Comparison of ENCODE assay signal across 23 cellular contexts in the genomic region with DNA sequence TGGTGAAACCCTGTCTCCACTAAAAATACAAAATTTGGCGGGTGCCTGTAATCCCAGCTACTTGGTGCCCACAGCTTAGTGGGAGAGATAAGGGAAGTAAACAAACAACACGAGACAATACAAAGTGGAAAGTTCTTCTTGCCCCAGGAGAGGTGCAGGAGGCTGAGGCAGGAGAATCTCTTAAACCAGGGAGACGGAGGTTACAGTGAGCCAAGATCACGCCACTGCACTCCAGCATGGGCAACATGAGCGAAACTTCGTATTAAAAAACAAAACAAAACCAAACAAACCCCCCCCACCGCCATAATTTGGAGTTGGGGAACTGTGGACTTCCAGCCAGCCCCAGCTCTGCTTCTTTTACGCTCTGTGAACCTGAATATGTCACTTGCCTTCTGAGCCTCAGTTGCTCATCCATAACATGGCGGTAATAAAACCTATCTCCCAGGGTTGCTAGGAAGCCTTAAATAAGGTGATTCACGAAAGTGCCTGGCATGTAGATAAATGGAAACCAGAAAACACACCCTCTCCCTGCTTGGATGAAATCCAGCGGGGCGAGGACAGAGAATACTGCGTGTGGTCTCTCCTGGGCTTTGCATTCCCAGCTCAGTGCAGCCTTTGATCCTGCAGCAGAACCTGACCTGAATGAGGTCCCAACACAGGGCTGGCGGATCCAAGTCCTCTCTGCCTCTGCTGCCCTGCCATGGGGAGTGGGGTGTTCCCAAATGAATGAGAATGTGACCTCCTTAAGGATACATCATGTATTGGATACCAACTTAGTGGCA. TPM values are rescaled to one million over a fixed set of nuclear protein-coding genes. Genes with fewer than 3 reads are reported as not detected.
DNase-seq lines count a peak whose midpoint lies in the region; ATAC-seq and TF ChIP-seq lines count a peak whose summit lies in the region.
"Had no signal": no experiment of that assay in that cellular context is flagged by ENCODE, and none has a peak within 500 bp of the region (broad histone marks: within the 10 kb centered on the region; RNA-seq: fewer than 3 reads in every experiment).

No MANE protein-coding gene starts in this region.

- no peak overlapping the region for H3K14ac ChIP-seq in neuronal stem cell (ENCODE audit: low read length)

- no peak overlapping the region for H4K8ac ChIP-seq in neuronal stem cell (ENCODE audit: low read depth, low read length)

- H4K91ac ChIP-seq in neuronal stem cell (ENCODE audit: low read depth, low read length, poor library complexity): no peak overlapping the region

- H3K4me3 ChIP-seq in Peyer's patch: no peak overlapping the region
- H3K4me3 ChIP-seq in endodermal cell (ENCODE audit: low read length): no peak overlapping the region
- no peak overlapping the region for H3K4me3 ChIP-seq in neuronal stem cell (ENCODE audit: low read length in 2 of 2)
- H3K4me3 ChIP-seq: sigmoid colon, suprapubic skin had no signal

- TF ChIP-seq POLR2A in Peyer's patch (IDR thresholded peaks at IDR 0.05): no peak

- H3K79me1 ChIP-seq in neuronal stem cell (ENCODE audit: low read depth, low read length): peaks cover 4% of the 10 kb centered on the region

- H3K27me3 ChIP-seq in Peyer's patch: no peaks in the 10 kb centered on the region
- H3K27me3 ChIP-seq in endodermal cell (ENCODE audit: control insufficient read depth, insufficient read depth, low read length, poor library complexity, severe bottlenecking): no peaks in the 10 kb centered on the region
- peaks cover 0 to 16% (median 2%) of the 10 kb centered on the region in 3 experiments for H3K27me3 ChIP-seq in neuronal stem cell (ENCODE audit: control insufficient read depth in 3 of 3, insufficient read depth in 3 of 3, low read depth in 1 of 3, low read length in 3 of 3)

- no peaks in the 10 kb centered on the region for H3K9me3 ChIP-seq in Peyer's patch
- H3K9me3 ChIP-seq in endodermal cell (ENCODE audit: control insufficient read depth, low read length): no peaks in the 10 kb centered on the region
- no peaks in the 10 kb centered on the region for H3K9me3 ChIP-seq in neuronal stem cell (replicated peaks in 1 of 2; ENCODE audit: control insufficient read depth in 2 of 2, insufficient read depth in 1 of 2, low read depth in 1 of 2, low read length in 2 of 2)
- H3K9me3 ChIP-seq: neutrophil, sigmoid colon, suprapubic skin had no signal

- no peak for ATAC-seq in HG02973 (IDR thresholded peaks at IDR 0.05; ENCODE audit: unreplicated experiment)
- no peak for ATAC-seq in HG03097 (IDR thresholded peaks at IDR 0.05; ENCODE audit: low FRiP score, unreplicated experiment)

- H3K36me3 ChIP-seq in Peyer's patch (no peaks in the 10 kb centered on the region), endodermal cell (ENCODE audit: control insufficient read depth, insufficient read depth, low read length) (no peaks in the 10 kb centered on the region), neuronal stem cell (replicated peaks in 1 of 2; ENCODE audit: control insufficient read depth in 2 of 2, insufficient read depth in 2 of 2, low read length in 2 of 2) (no peaks in the 10 kb centered on the region)
- H3K36me3 ChIP-seq: brain microvascular endothelial cell, neutrophil, sigmoid colon, suprapubic skin had no signal

- H2AK5ac ChIP-seq in neuronal stem cell (ENCODE audit: low read depth, low read length): no peak overlapping the region

- peak overlapping the region; percentile 26 for H3K27ac Mint-ChIP-seq in endodermal cell
- H3K27ac Mint-ChIP-seq: activated CD4-positive, alpha-beta T cell treated with anti-CD3 and anti-CD28 coated beads, Interleukin-2, amount 10 ng/mL, durations not matched to agents 24 days and 14 days; activated naive CD4-positive, alpha-beta T cell treated with anti-CD3 and anti-CD28 coated beads for 36 hours; dendritic cell treated with granulocyte-macrophage colony-stimulating factor and Interleukin-4, amounts not matched to agents 40 ng/mL and 50 ng/mL, for 4 days; immature natural killer cell; mesothelial cell of epicardium; T-helper 2 cell treated with Interferon-gamma antibody and Interleukin-4, amounts not matched to agents 5 μg/mL and 100 μg/mL, for 36 hours had no signal

- H3K9me3 Mint-ChIP-seq in endodermal cell: no peaks in the 10 kb centered on the region
- H3K9me3 Mint-ChIP-seq: activated CD4-positive, alpha-beta T cell treated with anti-CD3 and anti-CD28 coated beads, Interleukin-2, amount 10 ng/mL, durations not matched to agents 24 days and 14 days; activated naive CD4-positive, alpha-beta T cell treated with anti-CD3 and anti-CD28 coated beads for 36 hours; dendritic cell treated with granulocyte-macrophage colony-stimulating factor and Interleukin-4, amounts not matched to agents 40 ng/mL and 50 ng/mL, for 4 days; immature natural killer cell; mesothelial cell of epicardium; T-helper 2 cell treated with Interferon-gamma antibody and Interleukin-4, amounts not matched to agents 5 μg/mL and 100 μg/mL, for 36 hours had no signal

- H3K4me1 Mint-ChIP-seq in endodermal cell: peaks cover 16% of the 10 kb centered on the region
- H3K4me1 Mint-ChIP-seq: activated CD4-positive, alpha-beta T cell treated with anti-CD3 and anti-CD28 coated beads, Interleukin-2, amount 10 ng/mL, durations not matched to agents 24 days and 14 days; immature natural killer cell had no signal

- peak overlapping the region in 3 of 4 donors; percentile 53 to 87 (median 83) for H3K27ac ChIP-seq in Peyer's patch
- H3K27ac ChIP-seq in endodermal cell (ENCODE audit: low read depth, low read length): no peak overlapping the region
- no peak overlapping the region for H3K27ac ChIP-seq in neuronal stem cell (replicated peaks; ENCODE audit: low read length)
- H3K27ac ChIP-seq: brain microvascular endothelial cell, neutrophil, suprapubic skin had no signal

- H2BK12ac ChIP-seq in neuronal stem cell (ENCODE audit: low read length): no peak overlapping the region

- H3K4ac ChIP-seq in neuronal stem cell (ENCODE audit: low read length): no peak overlapping the region

- H3K27me3 Mint-ChIP-seq in endodermal cell (ENCODE audit: insufficient read depth): peaks cover 2% of the 10 kb centered on the region

- 83 to 86% methylated on average over 9 to 14 of the region's 14 CpGs for WGBS in endodermal cell (ENCODE audit: insufficient coverage in 1 of 2, insufficient read length in 1 of 2), 2 experiments
- WGBS in neuronal stem cell (ENCODE audit: extremely low coverage in 2 of 2, insufficient read length in 2 of 2, insufficient replicate concordance in 1 of 2), 2 donors: no CpG with 5 or more reads among the region's 14 CpGs

- no peak overlapping the region for H2BK5ac ChIP-seq in neuronal stem cell (ENCODE audit: low read length)

- no peak overlapping the region for H3K23ac ChIP-seq in neuronal stem cell (ENCODE audit: low read depth, low read length, poor library complexity)

- H3K4me1 ChIP-seq in Peyer's patch: peaks cover 0 to 17% (median 4%) of the 10 kb centered on the region in 4 donors
- peaks cover 7% of the 10 kb centered on the region for H3K4me1 ChIP-seq in endodermal cell (ENCODE audit: control insufficient read depth, insufficient read depth, low read length)
- no peaks in the 10 kb centered on the region for H3K4me1 ChIP-seq in neuronal stem cell (ENCODE audit: control insufficient read depth in 2 of 2, insufficient read depth in 1 of 2, low read depth in 1 of 2, low read length in 2 of 2)
- H3K4me1 ChIP-seq: sigmoid colon had no signal

- TF ChIP-seq CTCF in Peyer's patch (IDR thresholded peaks at IDR 0.05): no peak
- no peak for TF ChIP-seq CTCF in endodermal cell (conservative IDR thresholded peaks at IDR 0.05)
- TF ChIP-seq CTCF in GM20000 (IDR thresholded peaks at IDR 0.05; ENCODE audit: extremely low read depth, missing control alignments): no peak

- H2BK120ac ChIP-seq in neuronal stem cell (ENCODE audit: low read depth, low read length): no peak overlapping the region

- no peak overlapping the region for H3K4me2 ChIP-seq in neuronal stem cell (ENCODE audit: insufficient read depth, low read length, poor library complexity, severe bottlenecking)

- peak; percentile 52 for DNase-seq in H4 (ENCODE audit: low spot score)
- DNase-seq in Peyer's patch: peak in 2 of 3 donors; percentile 79 to 81
- DNase-seq in endodermal cell: no peak
- no peak for DNase-seq in neuronal stem cell (ENCODE audit: low spot score)
- no peak for DNase-seq in GM20000 (ENCODE audit: low spot score)
- DNase-seq in NCI-H2107 treated with DMSO at 0.1 percent for 48 hours (lab: John Stamatoyannopoulos, UW; ENCODE audit: unreplicated experiment): no peak
- DNase-seq: activated CD4-positive, alpha-beta T cell treated with anti-CD3 and anti-CD28 coated beads, Interleukin-2, amount 10 ng/mL, durations not matched to agents 24 days and 14 days; activated naive CD4-positive, alpha-beta T cell treated with anti-CD3 and anti-CD28 coated beads for 36 hours; activated T-cell treated with anti-CD3 and anti-CD28 coated beads for 4 hours; brain microvascular endothelial cell; erythroblast; HCEC 1CT; immature natural killer cell; NCI-H2081; stimulated activated CD4-positive, alpha-beta T cell treated with anti-CD3 and anti-CD28 coated beads, Interleukin-2, amount 100 ng/mL, for 24 hours had no signal

- H2BK15ac ChIP-seq in neuronal stem cell (ENCODE audit: low read length): no peak overlapping the region

- no peak overlapping the region for H3K18ac ChIP-seq in neuronal stem cell (ENCODE audit: low read length)

- H3K9ac ChIP-seq in endodermal cell (ENCODE audit: extremely low read depth, low read length, poor library complexity, severe bottlenecking) (no peak overlapping the region), neuronal stem cell (ENCODE audit: low read depth, low read length, poor library complexity) (peak overlapping the region; percentile 78)

- no peak overlapping the region for H3K4me3 Mint-ChIP-seq in endodermal cell
- H3K4me3 Mint-ChIP-seq: activated CD4-positive, alpha-beta T cell treated with anti-CD3 and anti-CD28 coated beads, Interleukin-2, amount 10 ng/mL, durations not matched to agents 24 days and 14 days; activated naive CD4-positive, alpha-beta T cell treated with anti-CD3 and anti-CD28 coated beads for 36 hours; dendritic cell treated with granulocyte-macrophage colony-stimulating factor and Interleukin-4, amounts not matched to agents 40 ng/mL and 50 ng/mL, for 4 days; immature natural killer cell; mesothelial cell of epicardium; T-helper 2 cell treated with Interferon-gamma antibody and Interleukin-4, amounts not matched to agents 5 μg/mL and 100 μg/mL, for 36 hours had no signal

- no peak overlapping the region for H2AFZ ChIP-seq in neuronal stem cell (ENCODE audit: low read length)

- H3K36me3 Mint-ChIP-seq in endodermal cell (ENCODE audit: low read depth): peaks cover 19% of the 10 kb centered on the region
- H3K36me3 Mint-ChIP-seq: immature natural killer cell, mesothelial cell of epicardium had no signal

RNA-seq across cellular contexts. Expression of a gene that starts 10.2 kb away (rescaled TPM):
- not detected in 2 replicates for total RNA-seq in H4 (2014; rRNA removed; shearing (Covaris generic))
- total RNA-seq in Peyer's patch (100 to 1,000 TPM; 114 to 465 (median 293) TPM), endodermal cell (10 to 100 TPM; 39.7 to 58.0 TPM)
- polyA plus RNA-seq in endodermal cell (2013, experiment 1 of 2): 5.2 TPM
- 2.8 TPM for polyA plus RNA-seq in endodermal cell (2013, experiment 2 of 2)
- 2.3 TPM for polyA plus RNA-seq in neuronal stem cell (2013, experiment 1 of 2)
- 3.2 TPM for polyA plus RNA-seq in neuronal stem cell (2013, experiment 2 of 2)
- total RNA-seq: activated CD4-positive, alpha-beta T cell treated with anti-CD3 and anti-CD28 coated beads, Interleukin-2, amount 10 ng/mL, durations not matched to agents 24 days and 14 days had no signal
- polyA plus RNA-seq: immature natural killer cell had no signal

RNA-seq across cellular contexts. Expression of a gene that starts 35.8 kb away (rescaled TPM):
- total RNA-seq in H4 (2014; rRNA removed; shearing (Covaris generic)): 57.0 and 68.6 TPM in 2 replicates
- total RNA-seq in Peyer's patch (10 to 100 TPM; 35.6 to 61.9 (median 46.1) TPM), endodermal cell (10 to 100 TPM; 55.7 to 59.7 TPM)
- polyA plus RNA-seq in endodermal cell (2013, experiment 1 of 2): 43.4 TPM
- polyA plus RNA-seq in endodermal cell (2013, experiment 2 of 2): 37.8 TPM
- polyA plus RNA-seq in neuronal stem cell (2013, experiment 1 of 2): 26.1 TPM
- polyA plus RNA-seq in neuronal stem cell (2013, experiment 2 of 2): 23.8 TPM

RNA-seq across cellular contexts. Expression of a gene that starts 53.5 kb away (rescaled TPM):
- total RNA-seq in H4 (2014; rRNA removed; shearing (Covaris generic)): 3.7 and 6.3 TPM in 2 replicates
- total RNA-seq in Peyer's patch (1 to 10 TPM in 3 of 4 donors, not detected in 1; 1.1 to 6.3 (median 5.0) TPM), endodermal cell (1 to 10 TPM; 6.1 to 9.1 TPM)
- 12.5 TPM for polyA plus RNA-seq in endodermal cell (2013, experiment 1 of 2)
- 10.6 TPM for polyA plus RNA-seq in endodermal cell (2013, experiment 2 of 2)
- 20.6 TPM for polyA plus RNA-seq in neuronal stem cell (2013, experiment 1 of 2)
- polyA plus RNA-seq in neuronal stem cell (2013, experiment 2 of 2): 19.3 TPM
- total RNA-seq: activated naive CD4-positive, alpha-beta T cell treated with anti-CD3 and anti-CD28 coated beads for 36 hours had no signal

RNA-seq across cellular contexts. Expression of a gene that starts 56.7 kb away (rescaled TPM):
- total RNA-seq in H4 (2014; rRNA removed; shearing (Covaris generic)): 19.5 and 37.4 TPM in 2 replicates
- total RNA-seq in Peyer's patch (10 to 100 TPM; 63.5 to 73.4 (median 70.6) TPM), endodermal cell (10 to 100 TPM; 31.0 to 37.7 TPM)
- polyA plus RNA-seq in endodermal cell (2013, experiment 1 of 2): 36.9 TPM
- polyA plus RNA-seq in endodermal cell (2013, experiment 2 of 2): 33.5 TPM
- polyA plus RNA-seq in neuronal stem cell (2013, experiment 1 of 2): 49.2 TPM
- 49.9 TPM for polyA plus RNA-seq in neuronal stem cell (2013, experiment 2 of 2)

Comparison
In these comparisons a context has a peak if more than half of its experiments do, and no peak if none do; other contexts are left out.
1. DNase-seq: peak in H4 (single experiment) and Peyer's patch (2 of 3); none in endodermal cell (single experiment), neuronal stem cell (single experiment), GM20000 (single experiment) and NCI-H2107 treated with DMSO at 0.1 percent for 48 hours (single experiment).
2. H3K27ac ChIP-seq: peak in Peyer's patch (3 of 4); none in endodermal cell (single experiment) and neuronal stem cell (single experiment).
3. RNA of a gene that starts 10.2 kb away (total RNA-seq): 114 to 465 TPM in Peyer's patch and 39.7 to 58.0 TPM in endodermal cell; not detected in H4; every median in the first group is over 10 times any median in the second.